8 cellular contexts compared by ENCODE assay signal in the genomic region with DNA sequence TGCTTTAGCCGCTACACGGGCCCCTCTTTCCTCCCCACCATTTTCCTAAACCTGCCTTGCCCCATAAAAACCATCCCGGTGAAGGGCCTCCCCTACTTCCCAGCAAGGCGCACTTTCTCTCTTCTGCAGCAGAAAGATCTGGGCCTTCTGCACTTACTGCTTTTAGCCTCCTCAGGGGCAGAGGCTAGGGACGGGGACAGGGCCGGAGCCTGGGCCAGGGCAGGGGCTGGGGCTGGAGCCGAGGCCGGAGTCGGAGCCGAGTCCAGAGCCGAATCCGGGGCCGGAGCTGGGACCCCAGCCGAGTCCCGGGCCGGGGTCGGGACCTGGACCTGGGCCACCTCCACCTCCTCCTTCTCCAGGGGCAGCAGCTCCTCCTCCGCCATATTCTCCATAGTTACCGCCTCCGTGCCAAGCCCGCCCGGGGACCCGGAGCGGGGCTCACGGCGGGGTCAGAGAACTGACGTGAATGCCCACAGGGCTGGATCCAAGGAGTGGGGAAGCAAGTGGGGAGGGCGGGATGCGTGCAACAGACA. TPM values are rescaled to one million over a fixed set of nuclear protein-coding genes. Genes with fewer than 3 reads are reported as not detected.
DNase-seq lines count a peak whose midpoint lies in the region; ATAC-seq, FAIRE-seq and TF ChIP-seq lines count a peak whose summit lies in the region.

No MANE protein-coding gene starts in this region.

- no peak for TF ChIP-seq POLR2A in H1 (IDR thresholded peaks at IDR 0.05; ENCODE audit: control extremely low read depth in 1 of 2, low read depth in 2 of 2, low read length in 2 of 2)

- peak overlapping the region; percentile 92 for H3K27ac ChIP-seq in H1 (ENCODE audit: low read depth, low read length)
- H3K27ac ChIP-seq in muscle layer of colon (ENCODE audit: low read depth, low read length), result peak overlapping the region; percentile 93

- no peak overlapping the region for H2BK20ac ChIP-seq in H1 (ENCODE audit: low read length)

- H3K9ac ChIP-seq in H1 (replicated peaks in 1 of 4; ENCODE audit: extremely low read depth in 1 of 4, low read depth in 3 of 4, low read length in 3 of 4) (peak overlapping the region; percentile 89 to 98 (median 92)), muscle layer of colon (ENCODE audit: low read length) (peak overlapping the region; percentile 99)

- WGBS in H1 (ENCODE audit: extremely low coverage in 1 of 2, insufficient coverage in 1 of 2, insufficient read length in 1 of 2, insufficient replicate concordance in 2 of 2, low coverage in 1 of 2, low lambda C conversion rate in 2 of 2, missing lambda C conversion rate in 1 of 2), 2 experiments, result 1% methylated on average over 18 of the region's 29 CpGs; no CpG with 5 or more reads in 1 of the 2 experiments

- no peak for TF ChIP-seq RAD21 in H1 (IDR thresholded peaks at IDR 0.05 in 1 of 2, conservative IDR thresholded peaks at IDR 0.05 in 1 of 2; ENCODE audit: low read depth in 2 of 2, low read length in 2 of 2)

- H3K4me2 ChIP-seq in H1 (ENCODE audit: insufficient read depth in 1 of 2, low read depth in 2 of 2, low read length in 2 of 2), result peak overlapping the region; percentile 74 to 75

- peaks cover 13% of the 10 kb centered on the region for H3K23me2 ChIP-seq in H1 (ENCODE audit: low read depth, low read length)

- TF ChIP-seq CTCF in AG10803 (conservative IDR thresholded peaks at IDR 0.05; ENCODE audit: low read length) (no peak), H1 (IDR thresholded peaks at IDR 0.05; ENCODE audit: control extremely low read depth in 1 of 3, insufficient read depth in 1 of 3, low read depth in 1 of 3, low read length in 3 of 3) (no peak)

- H3K27me3 ChIP-seq in H1 (replicated peaks in 1 of 4; ENCODE audit: control insufficient read depth in 3 of 4, extremely low read depth in 1 of 4, insufficient read depth in 3 of 4, low read length in 3 of 4) (no peaks in the 10 kb centered on the region), muscle layer of colon (ENCODE audit: control insufficient read depth in 1 of 2, insufficient read depth in 2 of 2, low read length in 2 of 2) (no peaks in the 10 kb centered on the region)

- POLR2A ChIA-PET in H1 (lab: Charles Lee; ENCODE audit: partially characterized antibody), result interaction anchor here (0.8 to 2.1 kb wide), 4 partner anchors 13 to 182 kb away, joined by 3 to 16 read pairs (median 6); partner anchors contain the start of genes NIBAN1 and RNF2

- H4K91ac ChIP-seq in H1 (replicated peaks; ENCODE audit: insufficient read length, low read length), result peak overlapping the region; percentile 61

- H3K23ac ChIP-seq in H1 (ENCODE audit: insufficient read length), result no peak overlapping the region

- TF ChIP-seq EP300 in H1 (IDR thresholded peaks at IDR 0.05; ENCODE audit: borderline replicate concordance in 1 of 2, low read depth in 2 of 2, low read length in 2 of 2), result no peak

- H3K4me1 ChIP-seq in H1 (replicated peaks in 1 of 4; ENCODE audit: control insufficient read depth in 3 of 4, insufficient read depth in 4 of 4, low read length in 3 of 4) (no peaks in the 10 kb centered on the region; a peak in 3 of 7 replicates), muscle layer of colon (ENCODE audit: insufficient read depth, low read length) (peaks cover 34% of the 10 kb centered on the region)

- no peak overlapping the region for H2AK5ac ChIP-seq in H1 (ENCODE audit: low read depth, low read length)

- peak overlapping the region; percentile 99 for H4K5ac ChIP-seq in H1 (ENCODE audit: insufficient read length, low read depth, low read length)

- H2BK5ac ChIP-seq in H1 (ENCODE audit: low read depth, low read length), result peak overlapping the region; percentile 95

- DNase-seq in AG10803 (ENCODE audit: low read depth), result peak; percentile 30
- DNase-seq in RKO (ENCODE audit: low spot score), result peak; percentile 35
- DNase-seq in H1 (ENCODE audit: low read depth in 1 of 2, low spot score in 2 of 2), result no peak
- DNase-seq in epidermal melanocyte (ENCODE audit: insufficient read length, low spot score), result no peak
- DNase-seq in stimulated activated CD4-positive, alpha-beta T cell treated with anti-CD3 and anti-CD28 coated beads, Interleukin-4, amount 100 ng/mL, for 1 hour, result no peak

- H3K79me1 ChIP-seq in H1 (ENCODE audit: low read depth, low read length), result no peaks in the 10 kb centered on the region

- FAIRE-seq in H1 (lab: Jason Lieb, UNC), result no peak

- H2BK12ac ChIP-seq in H1 (ENCODE audit: low read depth, low read length), result no peak overlapping the region

- H3K4me3 ChIP-seq in AG10803 (ENCODE audit: low read length) (peak overlapping the region; percentile 73), H1 (ENCODE audit: extremely low read depth in 1 of 4, insufficient read depth in 2 of 4, low read depth in 3 of 4, low read length in 4 of 4) (peak overlapping the region; percentile 85 to 97 (median 87)), muscle layer of colon (ENCODE audit: low read depth in 1 of 2, low read length in 2 of 2) (peak overlapping the region; percentile 75 to 96)

- CTCF ChIA-PET in H1 (lab: Charles Lee; ENCODE audit: partially characterized antibody), result interaction anchor here (2.3 to 8.0 kb wide), 2 partner anchors 13 to 112 kb away, joined by 7 to 60 read pairs; no protein-coding TSS in a partner anchor

- no peaks in the 10 kb centered on the region for H4K20me1 ChIP-seq in H1 (replicated peaks in 1 of 2; ENCODE audit: control insufficient read depth in 1 of 2, insufficient read depth in 2 of 2, low read length in 2 of 2)

- H3K14ac ChIP-seq in H1 (ENCODE audit: insufficient read length), result no peak overlapping the region

- H2BK120ac ChIP-seq in H1 (replicated peaks; ENCODE audit: low read depth, low read length), result no peak overlapping the region

- peak; percentile 16 for ATAC-seq in GM18861 (IDR thresholded peaks at IDR 0.05; ENCODE audit: unreplicated experiment)
- ATAC-seq in HG03060 (IDR thresholded peaks at IDR 0.05; ENCODE audit: low read depth, unreplicated experiment), result peak; percentile 9

- no peak overlapping the region for H2BK15ac ChIP-seq in H1 (ENCODE audit: low read length)

- H3K18ac ChIP-seq in H1 (ENCODE audit: extremely low read depth, low read length), result peak overlapping the region; percentile 99

- H3K4ac ChIP-seq in H1 (replicated peaks; ENCODE audit: insufficient read length, low read depth, low read length), result peak overlapping the region; percentile 33

- peak overlapping the region; percentile 98; the same call in 1 of the 2 replicates for H4K8ac ChIP-seq in H1 (ENCODE audit: extremely low read depth, insufficient read depth, low read length)

- H2AFZ ChIP-seq in H1 (ENCODE audit: low read length), result peak overlapping the region; percentile 68

- peaks cover 0 to 13% of the 10 kb centered on the region in 2 experiments; a peak in 2 of 4 replicates for H3K79me2 ChIP-seq in H1 (ENCODE audit: control insufficient read depth in 1 of 2, insufficient read depth in 2 of 2, low read length in 2 of 2)

- H3K9me3 ChIP-seq in H1 (ENCODE audit: insufficient read depth in 2 of 2, low read depth in 1 of 2, low read length in 1 of 2), result no peaks in the 10 kb centered on the region
- H3K9me3 ChIP-seq in muscle layer of colon (ENCODE audit: low read length), result no peaks in the 10 kb centered on the region

- peaks cover 0 to 1% (median 0%) of the 10 kb centered on the region in 4 experiments; a peak in 1 of 8 replicates for H3K36me3 ChIP-seq in H1 (ENCODE audit: control insufficient read depth in 2 of 4, insufficient read depth in 4 of 4, low read length in 3 of 4)
- H3K36me3 ChIP-seq in muscle layer of colon (ENCODE audit: insufficient read depth, low read length), result no peaks in the 10 kb centered on the region

- peak overlapping the region; percentile 70 for H3K56ac ChIP-seq in H1 (replicated peaks; ENCODE audit: insufficient read length, low read depth, low read length)

TF ChIP-seq in H1, 55 proteins besides CTCF, POLR2A, EP300 and RAD21 (continues in another document):
- TF ChIP-seq, protein P1, sequence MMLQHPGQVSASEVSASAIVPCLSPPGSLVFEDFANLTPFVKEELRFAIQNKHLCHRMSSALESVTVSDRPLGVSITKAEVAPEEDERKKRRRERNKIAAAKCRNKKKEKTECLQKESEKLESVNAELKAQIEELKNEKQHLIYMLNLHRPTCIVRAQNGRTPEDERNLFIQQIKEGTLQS (IDR thresholded peaks at IDR 0.05; ENCODE audit: insufficient read depth, low read depth, low read length), result no peak
- TF ChIP-seq RXRA (IDR thresholded peaks at IDR 0.05; ENCODE audit: insufficient read depth, low read depth, low read length) (no peak), RNF2 (IDR thresholded peaks at IDR 0.05; ENCODE audit: borderline replicate concordance, low read depth, low read length, missing control alignments, poor library complexity, severe bottlenecking) (no peak), POU5F1 (IDR thresholded peaks at IDR 0.05; ENCODE audit: low read depth, low read length) (no peak), JUND (IDR thresholded peaks at IDR 0.05; ENCODE audit: low read length) (no peak), EGR1 (IDR thresholded peaks at IDR 0.05; ENCODE audit: borderline replicate concordance, low read depth, low read length) (no peak), ASH2L (IDR thresholded peaks at IDR 0.05; ENCODE audit: low read length) (peak; percentile 95)
- TF ChIP-seq, protein P2, sequence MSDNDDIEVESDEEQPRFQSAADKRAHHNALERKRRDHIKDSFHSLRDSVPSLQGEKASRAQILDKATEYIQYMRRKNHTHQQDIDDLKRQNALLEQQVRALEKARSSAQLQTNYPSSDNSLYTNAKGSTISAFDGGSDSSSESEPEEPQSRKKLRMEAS (IDR thresholded peaks at IDR 0.05), result no peak

RNA-seq across cellular contexts. Expression of gene TRMT1L, which starts 0.4 kb away (rescaled TPM):
- total RNA-seq in H1 (2021; fragmentation: NEBNext Ultra II Directional; extraction: Animal tissue kit (Norgen Biotek cat#: 25700)), result 22.3 and 22.5 TPM in 2 replicates
- polyA plus RNA-seq in H1 (2011; rRNA removed), result 8.2 and 13.8 TPM in 2 replicates
- polyA plus RNA-seq in H1 (2011; cell fraction: cytosol; rRNA removed), result 18.0 TPM
- 6.7 TPM for polyA plus RNA-seq in H1 (2011; cell fraction: nucleus; rRNA removed)
- 15.5 to 23.7 TPM (median 16.9 TPM) in 4 replicates for polyA plus RNA-seq in H1 (2012, experiment 1 of 2)
- 1.4 TPM for polyA plus RNA-seq in H1 (2012, experiment 2 of 2)
- 11.4 TPM for polyA plus RNA-seq in H1 (2013, experiment 1 of 2)
- 9.8 TPM for polyA plus RNA-seq in H1 (2013, experiment 2 of 2)
- polyA minus RNA-seq in H1 (2011; rRNA and poly(A)+ RNA removed), result 45.7 and 72.4 TPM in 2 replicates
- polyA minus RNA-seq in H1 (2011; cell fraction: cytosol; rRNA and poly(A)+ RNA removed), result 20.7 TPM
- polyA minus RNA-seq in H1 (2011; cell fraction: nucleus; rRNA and poly(A)+ RNA removed), result 17.5 TPM

RNA-seq across cellular contexts. Expression of gene SWT1, which starts 0.6 kb away (rescaled TPM):
- total RNA-seq in H1 (2021; fragmentation: NEBNext Ultra II Directional; extraction: Animal tissue kit (Norgen Biotek cat#: 25700)), result 6.2 and 8.1 TPM in 2 replicates
- polyA plus RNA-seq in H1 (2011; rRNA removed), result 0.74 and 1.4 TPM in 2 replicates
- 1.8 TPM for polyA plus RNA-seq in H1 (2011; cell fraction: cytosol; rRNA removed)
- polyA plus RNA-seq in H1 (2011; cell fraction: nucleus; rRNA removed), result 0.64 TPM
- polyA plus RNA-seq in H1 (2012, experiment 1 of 2), result 1.6 to 4.1 TPM (median 2.2 TPM) in 4 replicates
- polyA plus RNA-seq in H1 (2012, experiment 2 of 2), result 0.39 TPM
- polyA plus RNA-seq in H1 (2013, experiment 1 of 2), result 3.3 TPM
- polyA plus RNA-seq in H1 (2013, experiment 2 of 2), result 3.4 TPM
- 2.1 and 3.6 TPM in 2 replicates for polyA minus RNA-seq in H1 (2011; rRNA and poly(A)+ RNA removed)
- polyA minus RNA-seq in H1 (2011; cell fraction: cytosol; rRNA and poly(A)+ RNA removed), result 2.0 TPM
- polyA minus RNA-seq in H1 (2011; cell fraction: nucleus; rRNA and poly(A)+ RNA removed), result 5.2 TPM

Comparison
In these comparisons a context has a peak if more than half of its experiments do, and no peak if none do; other contexts are left out.
1. DNase-seq: peak in AG10803 (single experiment) and RKO (single experiment); none in H1 (0 of 2), epidermal melanocyte (single experiment) and stimulated activated CD4-positive, alpha-beta T cell treated with anti-CD3 and anti-CD28 coated beads, Interleukin-4, amount 100 ng/mL, for 1 hour (single experiment).
2. Peak in every context shown above with its lines, with median percentiles within 50 percentile points of each other: H3K4me3 ChIP-seq.